In genomic region chr16:46629331-46629843, GRCh38 we compare ENCODE assay signal across 9 cellular contexts. TPM values are rescaled to one million over a fixed set of nuclear protein-coding genes. Genes with fewer than 3 reads are reported as not detected.
A peak's percentile ranks its signal among the peaks of the same experiment; 100 is the strongest.
DNase-seq lines count a peak whose midpoint lies in the region; ATAC-seq and TF ChIP-seq lines count a peak whose summit lies in the region.
"Had no signal": no experiment of that assay in that cellular context is flagged by ENCODE, and none has a peak within 500 bp of the region (broad histone marks: within the 10 kb centered on the region; RNA-seq: fewer than 3 reads in every experiment).

No MANE protein-coding gene starts in this region.

- peak in 1 of 2 experiments; percentile 26 for DNase-seq in Caco-2
- DNase-seq in WTC11 (ENCODE audit: low spot score) = no peak
- peak; percentile 77 for DNase-seq in islet precursor cell
- DNase-seq in adrenal gland = no peak
- DNase-seq in activated T-cell treated with anti-CD3 and anti-CD28 coated beads, Interleukin-2, amount 50 U/mL, for 48 hours = no peak
- DNase-seq in naive thymus-derived CD4-positive, alpha-beta T cell = no peak
- no peak for DNase-seq in activated CD4-positive, alpha-beta T cell treated with anti-CD3 and anti-CD28 coated beads, Interleukin-2, amount 10 ng/mL, durations not matched to agents 7 days and 5 days
- DNase-seq: heart right ventricle had no signal

- no peak overlapping the region for H3K27ac ChIP-seq in adrenal gland
- H3K27ac ChIP-seq in naive thymus-derived CD4-positive, alpha-beta T cell (ENCODE audit: low read depth, low read length) = no peak overlapping the region

- H3K27me3 Mint-ChIP-seq in Caco-2 (ENCODE audit: insufficient read depth, unreplicated experiment) = no peaks in the 10 kb centered on the region
- peaks cover 3% of the 10 kb centered on the region; the same call in 1 of the 2 replicates for H3K27me3 Mint-ChIP-seq in WTC11 (ENCODE audit: low read depth)
- no peaks in the 10 kb centered on the region for H3K27me3 Mint-ChIP-seq in naive thymus-derived CD4-positive, alpha-beta T cell
- no peaks in the 10 kb centered on the region for H3K27me3 Mint-ChIP-seq in activated CD4-positive, alpha-beta T cell treated with anti-CD3 and anti-CD28 coated beads, Interleukin-2, amount 10 ng/mL, durations not matched to agents 7 days and 5 days

- WGBS in adrenal gland, 4 donors = 32 to 39% (median 37%) methylated on average over 6 of the region's 6 CpGs

- no peaks in the 10 kb centered on the region for H3K27me3 ChIP-seq in Caco-2 (replicated peaks; ENCODE audit: control insufficient read depth, insufficient read depth, low read length)
- H3K27me3 ChIP-seq in adrenal gland = no peaks in the 10 kb centered on the region
- no peaks in the 10 kb centered on the region for H3K27me3 ChIP-seq in naive thymus-derived CD4-positive, alpha-beta T cell (ENCODE audit: control insufficient read depth in 2 of 2, insufficient read depth in 2 of 2, low read length in 2 of 2)
- H3K27me3 ChIP-seq: heart right ventricle had no signal

- H3K4me3 ChIP-seq in Caco-2 (ENCODE audit: low read depth, low read length) = no peak overlapping the region
- H3K4me3 ChIP-seq in adrenal gland = no peak overlapping the region
- H3K4me3 ChIP-seq in naive thymus-derived CD4-positive, alpha-beta T cell (ENCODE audit: low read length) = no peak overlapping the region
- H3K4me3 ChIP-seq: heart right ventricle had no signal

- no peaks in the 10 kb centered on the region for H3K36me3 Mint-ChIP-seq in Caco-2 (ENCODE audit: insufficient read depth, unreplicated experiment)
- no peaks in the 10 kb centered on the region for H3K36me3 Mint-ChIP-seq in WTC11
- H3K36me3 Mint-ChIP-seq in naive thymus-derived CD4-positive, alpha-beta T cell = no peaks in the 10 kb centered on the region
- no peaks in the 10 kb centered on the region for H3K36me3 Mint-ChIP-seq in activated CD4-positive, alpha-beta T cell treated with anti-CD3 and anti-CD28 coated beads, Interleukin-2, amount 10 ng/mL, durations not matched to agents 7 days and 5 days (ENCODE audit: low read depth)

- no peaks in the 10 kb centered on the region for H3K9me3 ChIP-seq in Caco-2
- no peaks in the 10 kb centered on the region for H3K9me3 ChIP-seq in adrenal gland (replicated peaks in 1 of 3)
- no peaks in the 10 kb centered on the region for H3K9me3 ChIP-seq in naive thymus-derived CD4-positive, alpha-beta T cell (ENCODE audit: control insufficient read depth in 2 of 3, low read length in 3 of 3)
- H3K9me3 ChIP-seq: heart right ventricle had no signal

- intact Hi-C loops in Caco-2 (cut with micrococcal nuclease; ENCODE audit: unreplicated experiment) (loop anchor here (2.0 kb wide), 1 partner anchor 59 kb away; the partner anchor contains the start of genes ORC6 and VPS35), adrenal gland (cut with DNase I) (no loop called here)
- intact Hi-C loops in naive thymus-derived CD4-positive, alpha-beta T cell (cut with micrococcal nuclease) = no loop called here

- ATAC-seq in WTC11 = peak; percentile 21
- no peak for ATAC-seq in naive thymus-derived CD4-positive, alpha-beta T cell

- no peaks in the 10 kb centered on the region for H3K36me3 ChIP-seq in Caco-2 (ENCODE audit: control insufficient read depth, insufficient read depth, low read length)
- no peaks in the 10 kb centered on the region for H3K36me3 ChIP-seq in adrenal gland (replicated peaks in 1 of 2)
- H3K36me3 ChIP-seq in naive thymus-derived CD4-positive, alpha-beta T cell (ENCODE audit: control insufficient read depth in 2 of 3, insufficient read depth in 3 of 3, low read length in 3 of 3) = no peaks in the 10 kb centered on the region
- H3K36me3 ChIP-seq: heart right ventricle had no signal

- no peak for TF ChIP-seq EP300 in Ishikawa (IDR thresholded peaks at IDR 0.05; ENCODE audit: borderline replicate concordance)

- H3K4me1 Mint-ChIP-seq in Caco-2 (ENCODE audit: low read depth, unreplicated experiment) (no peaks in the 10 kb centered on the region), WTC11 (peaks cover 20% of the 10 kb centered on the region)
- peaks cover 0 to 4% (median 0%) of the 10 kb centered on the region in 7 donors for H3K4me1 Mint-ChIP-seq in naive thymus-derived CD4-positive, alpha-beta T cell
- H3K4me1 Mint-ChIP-seq in activated CD4-positive, alpha-beta T cell treated with anti-CD3 and anti-CD28 coated beads, Interleukin-2, amount 10 ng/mL, durations not matched to agents 7 days and 5 days = no peaks in the 10 kb centered on the region

- POLR2A ChIA-PET in Caco-2 (lab: Charles Lee) (no interaction called here), WTC11 (lab: Charles Lee) (no interaction called here)
- POLR2A ChIA-PET in naive thymus-derived CD4-positive, alpha-beta T cell (lab: Charles Lee) = no interaction called here
- POLR2A ChIA-PET in activated CD4-positive, alpha-beta T cell treated with anti-CD3 and anti-CD28 coated beads, Interleukin-2, amount 10 ng/mL, durations not matched to agents 7 days and 5 days (lab: Charles Lee) = no interaction called here

- CTCF ChIA-PET in Caco-2 (lab: Charles Lee) (no interaction called here), WTC11 (lab: Charles Lee) (interaction anchor here (0.5 to 2.9 kb wide), 10 partner anchors 11 to 254 kb away, joined by 3 to 16 read pairs (median 4); partner anchors contain the start of gene GPT2)
- CTCF ChIA-PET in naive thymus-derived CD4-positive, alpha-beta T cell (lab: Charles Lee) = no interaction called here
- CTCF ChIA-PET in activated CD4-positive, alpha-beta T cell treated with anti-CD3 and anti-CD28 coated beads, Interleukin-2, amount 10 ng/mL, durations not matched to agents 7 days and 5 days (lab: Charles Lee) = interaction anchor here (0.8 kb wide), 1 partner anchor 162 kb away, joined by 4 read pairs; no protein-coding TSS in a partner anchor

- TF ChIP-seq POLR2A in adrenal gland (IDR thresholded peaks at IDR 0.05) = no peak

- H3K4me1 ChIP-seq in Caco-2 (peaks cover 6% of the 10 kb centered on the region; the same call in 1 of the 2 replicates), adrenal gland (replicated peaks in 1 of 2) (no peaks in the 10 kb centered on the region)
- H3K4me1 ChIP-seq in naive thymus-derived CD4-positive, alpha-beta T cell (ENCODE audit: control insufficient read depth in 2 of 2, insufficient read depth in 2 of 2, low read length in 2 of 2) = no peaks in the 10 kb centered on the region

- H3K27ac Mint-ChIP-seq in Caco-2 (ENCODE audit: unreplicated experiment) (no peak overlapping the region), WTC11 (peak overlapping the region; percentile 42)
- H3K27ac Mint-ChIP-seq in naive thymus-derived CD4-positive, alpha-beta T cell = no peak overlapping the region
- no peak overlapping the region for H3K27ac Mint-ChIP-seq in activated CD4-positive, alpha-beta T cell treated with anti-CD3 and anti-CD28 coated beads, Interleukin-2, amount 10 ng/mL, durations not matched to agents 7 days and 5 days

- TF ChIP-seq RAD21 in Ishikawa (IDR thresholded peaks at IDR 0.05; ENCODE audit: low read depth) = peak; percentile 45

- TF ChIP-seq CTCF in Caco-2 (IDR thresholded peaks at IDR 0.05; ENCODE audit: insufficient read depth in 1 of 2, low read depth in 1 of 2, low read length in 1 of 2, severe bottlenecking in 1 of 2, unreplicated experiment in 1 of 2) (peak; percentile 33 to 50), WTC11 (IDR thresholded peaks at IDR 0.05) (no peak), adrenal gland (IDR thresholded peaks at IDR 0.05) (peak in 1 of 6 experiments; percentile 19)

- H3K9me3 Mint-ChIP-seq in Caco-2 (ENCODE audit: unreplicated experiment) = no peaks in the 10 kb centered on the region
- H3K9me3 Mint-ChIP-seq in WTC11 = no peaks in the 10 kb centered on the region
- H3K9me3 Mint-ChIP-seq in naive thymus-derived CD4-positive, alpha-beta T cell = no peaks in the 10 kb centered on the region
- H3K9me3 Mint-ChIP-seq in activated CD4-positive, alpha-beta T cell treated with anti-CD3 and anti-CD28 coated beads, Interleukin-2, amount 10 ng/mL, durations not matched to agents 7 days and 5 days = no peaks in the 10 kb centered on the region

- H3K4me3 Mint-ChIP-seq in Caco-2 (ENCODE audit: unreplicated experiment) = no peak overlapping the region
- H3K4me3 Mint-ChIP-seq in WTC11 = no peak overlapping the region
- no peak overlapping the region for H3K4me3 Mint-ChIP-seq in naive thymus-derived CD4-positive, alpha-beta T cell
- H3K4me3 Mint-ChIP-seq in activated CD4-positive, alpha-beta T cell treated with anti-CD3 and anti-CD28 coated beads, Interleukin-2, amount 10 ng/mL, durations not matched to agents 7 days and 5 days = no peak overlapping the region

- BruUV-seq in Caco-2 (replicated peaks; lab: Mats Ljungman, UMichigan) = no TSS peak

TF ChIP-seq in Ishikawa, 13 proteins besides CTCF, POLR2A, EP300 and RAD21 (continues in another document):
- TF ChIP-seq USF1 (IDR thresholded peaks at IDR 0.05) = no peak

TF ChIP-seq in WTC11, 78 proteins besides CTCF, POLR2A, EP300 and RAD21 (continues in another document):
- no peak for TF ChIP-seq SMAD4 (CRISPR knock-in tag; IDR thresholded peaks at IDR 0.05)

RNA-seq across cellular contexts. Expression of gene SHCBP1, which starts 8.2 kb away (rescaled TPM):
- total RNA-seq in Caco-2 (2022) (21.8 and 23.3 TPM in 2 replicates), WTC11 (2021) (15.4 to 20.2 TPM (median 15.7 TPM) in 3 replicates), adrenal gland (1 to 10 TPM in 4 of 8 donors, under 1 TPM in 4; 0.24 to 2.0 (median 1.1) TPM)
- polyA plus RNA-seq in adrenal gland = 1 to 10 TPM in 1 of 3 donors, under 1 TPM in 2; 0.24 to 1.5 (median 0.30) TPM
- 10 to 100 TPM in 1 of 5 experiments, 1 to 10 TPM in 2, under 1 TPM in 2; 0.32 to 37.8 (median 1.1) TPM for total RNA-seq in naive thymus-derived CD4-positive, alpha-beta T cell
- under 1 TPM in 1 of 2 donors, not detected in 1; 0.07 TPM for polyA plus RNA-seq in naive thymus-derived CD4-positive, alpha-beta T cell
- 10 to 100 TPM; 42.0 to 51.6 TPM for total RNA-seq in activated CD4-positive, alpha-beta T cell treated with anti-CD3 and anti-CD28 coated beads, Interleukin-2, amount 10 ng/mL, durations not matched to agents 7 days and 5 days

RNA-seq across cellular contexts. Expression of gene VPS35, which starts 59.6 kb away (rescaled TPM):
- total RNA-seq in Caco-2 (2022) = 120 and 135 TPM in 2 replicates
- total RNA-seq in WTC11 (2021) = 59.2 to 72.1 TPM (median 62.1 TPM) in 3 replicates
- total RNA-seq in adrenal gland = 10 to 100 TPM; 37.2 to 97.4 (median 69.1) TPM
- 10 to 100 TPM; 12.8 to 64.2 (median 14.4) TPM for polyA plus RNA-seq in adrenal gland
- total RNA-seq in naive thymus-derived CD4-positive, alpha-beta T cell = 10 to 100 TPM; 53.8 to 93.0 (median 85.8) TPM
- polyA plus RNA-seq in naive thymus-derived CD4-positive, alpha-beta T cell = 10 to 100 TPM; 73.0 to 85.7 TPM
- 10 to 100 TPM; 71.7 to 75.0 TPM for total RNA-seq in activated CD4-positive, alpha-beta T cell treated with anti-CD3 and anti-CD28 coated beads, Interleukin-2, amount 10 ng/mL, durations not matched to agents 7 days and 5 days

Comparison
In these comparisons a context has a peak if more than half of its experiments do, and no peak if none do; other contexts are left out.
1. CTCF ChIA-PET loops: an anchor here in WTC11 (0.5 to 2.9 kb wide) and activated CD4-positive, alpha-beta T cell treated with anti-CD3 and anti-CD28 coated beads, Interleukin-2, amount 10 ng/mL, durations not matched to agents 7 days and 5 days (0.8 kb wide); none called in Caco-2 and naive thymus-derived CD4-positive, alpha-beta T cell.